1 cellular context compared by ENCODE assay signal in the genomic region with DNA sequence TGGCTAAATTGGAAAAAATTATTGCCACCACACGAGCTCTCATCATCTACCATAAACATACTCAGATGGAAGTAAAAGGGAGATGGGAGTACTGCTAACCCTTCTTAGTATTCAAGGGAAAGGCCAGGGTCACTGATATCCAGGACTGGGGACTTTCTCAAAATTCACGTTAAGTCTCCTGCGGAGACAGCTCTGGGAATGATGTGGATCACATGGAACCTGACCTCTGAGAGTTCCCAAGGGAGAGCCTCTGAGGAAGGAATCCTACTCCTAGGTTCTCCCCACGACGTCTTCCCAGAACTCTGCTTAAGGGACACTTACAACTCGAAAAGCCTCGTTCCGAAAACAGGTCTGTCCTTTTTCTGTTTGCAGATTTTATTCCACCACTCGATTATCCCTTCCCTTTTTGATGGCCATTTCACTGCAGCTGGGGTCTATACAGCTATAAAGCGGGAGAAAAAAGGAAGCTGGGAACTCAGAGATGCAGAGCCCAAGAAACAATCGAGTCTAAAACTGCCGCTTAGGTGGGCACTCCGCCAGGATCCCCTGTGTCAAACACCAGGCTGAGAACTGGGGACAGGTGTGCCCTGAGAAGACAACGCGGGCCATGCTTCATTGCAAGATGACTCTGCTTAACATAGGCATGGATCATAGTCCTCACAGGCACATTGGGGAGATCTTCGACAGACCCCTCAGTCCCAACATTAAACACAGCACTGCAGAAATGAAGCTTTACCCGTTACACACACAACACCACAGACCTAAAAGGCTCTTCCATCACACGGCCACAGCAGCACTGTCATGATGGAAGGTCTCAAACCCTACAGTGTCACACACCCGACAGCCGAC.
TF ChIP-seq lines count a peak whose summit lies in the region.

No MANE protein-coding gene starts in this region.

TF ChIP-seq in GM23338, 12 proteins besides CTCF, POLR2A, EP300 and RAD21 (continued from another document):
- TF ChIP-seq, protein P1, sequence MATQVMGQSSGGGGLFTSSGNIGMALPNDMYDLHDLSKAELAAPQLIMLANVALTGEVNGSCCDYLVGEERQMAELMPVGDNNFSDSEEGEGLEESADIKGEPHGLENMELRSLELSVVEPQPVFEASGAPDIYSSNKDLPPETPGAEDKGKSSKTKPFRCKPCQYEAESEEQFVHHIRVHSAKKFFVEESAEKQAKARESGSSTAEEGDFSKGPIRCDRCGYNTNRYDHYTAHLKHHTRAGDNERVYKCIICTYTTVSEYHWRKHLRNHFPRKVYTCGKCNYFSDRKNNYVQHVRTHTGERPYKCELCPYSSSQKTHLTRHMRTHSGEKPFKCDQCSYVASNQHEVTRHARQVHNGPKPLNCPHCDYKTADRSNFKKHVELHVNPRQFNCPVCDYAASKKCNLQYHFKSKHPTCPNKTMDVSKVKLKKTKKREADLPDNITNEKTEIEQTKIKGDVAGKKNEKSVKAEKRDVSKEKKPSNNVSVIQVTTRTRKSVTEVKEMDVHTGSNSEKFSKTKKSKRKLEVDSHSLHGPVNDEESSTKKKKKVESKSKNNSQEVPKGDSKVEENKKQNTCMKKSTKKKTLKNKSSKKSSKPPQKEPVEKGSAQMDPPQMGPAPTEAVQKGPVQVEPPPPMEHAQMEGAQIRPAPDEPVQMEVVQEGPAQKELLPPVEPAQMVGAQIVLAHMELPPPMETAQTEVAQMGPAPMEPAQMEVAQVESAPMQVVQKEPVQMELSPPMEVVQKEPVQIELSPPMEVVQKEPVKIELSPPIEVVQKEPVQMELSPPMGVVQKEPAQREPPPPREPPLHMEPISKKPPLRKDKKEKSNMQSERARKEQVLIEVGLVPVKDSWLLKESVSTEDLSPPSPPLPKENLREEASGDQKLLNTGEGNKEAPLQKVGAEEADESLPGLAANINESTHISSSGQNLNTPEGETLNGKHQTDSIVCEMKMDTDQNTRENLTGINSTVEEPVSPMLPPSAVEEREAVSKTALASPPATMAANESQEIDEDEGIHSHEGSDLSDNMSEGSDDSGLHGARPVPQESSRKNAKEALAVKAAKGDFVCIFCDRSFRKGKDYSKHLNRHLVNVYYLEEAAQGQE (IDR thresholded peaks at IDR 0.05; ENCODE audit: unreplicated experiment) = no peak
- TF ChIP-seq POLR2AphosphoS5 (IDR thresholded peaks at IDR 0.05; ENCODE audit: low read depth) (no peak), CREB1 (CRISPR knock-in tag; IDR thresholded peaks at IDR 0.05; ENCODE audit: low read depth) (no peak)
TF ChIP-seq in GM23338: peak in this region for 0.
